1 cellular context compared by ENCODE assay signal in genomic region chr13:61202042-61202441, GRCh38.
TF ChIP-seq lines count a peak whose summit lies in the region.

No MANE protein-coding gene starts in this region.

TF ChIP-seq in GM23338, 12 proteins besides CTCF, POLR2A, EP300 and RAD21 (continued from another document):
- TF ChIP-seq ZNF462 (CRISPR knock-in tag; IDR thresholded peaks at IDR 0.05), result peak; percentile 94
- TF ChIP-seq EZH2 (IDR thresholded peaks at IDR 0.05; ENCODE audit: low read depth, unreplicated experiment), result no peak
- TF ChIP-seq ZNF114 (CRISPR knock-in tag; IDR thresholded peaks at IDR 0.05), result no peak
- no peak for TF ChIP-seq STAT1 (IDR thresholded peaks at IDR 0.05; ENCODE audit: unreplicated experiment)
